Comparison of ENCODE assay signal across 9 cellular contexts in genomic region chr1:226680653-226681052, GRCh38. TPM values are rescaled to one million over a fixed set of nuclear protein-coding genes. Genes with fewer than 3 reads are reported as not detected.
A peak's percentile ranks its signal among the peaks of the same experiment; 100 is the strongest.
DNase-seq lines count a peak whose midpoint lies in the region; ATAC-seq, FAIRE-seq and TF ChIP-seq lines count a peak whose summit lies in the region.
"Had no signal": no experiment of that assay in that cellular context is flagged by ENCODE, and none has a peak within 500 bp of the region (broad histone marks: within the 10 kb centered on the region; RNA-seq: fewer than 3 reads in every experiment).

No MANE protein-coding gene starts in this region.

- peaks cover 40% of the 10 kb centered on the region for H3K27me3 ChIP-seq in GM23338 (ENCODE audit: insufficient read depth)
- peaks cover 43% of the 10 kb centered on the region for H3K27me3 ChIP-seq in iPS-18a (ENCODE audit: control insufficient read depth, insufficient read depth, low read length)
- H3K27me3 ChIP-seq in small intestine (ENCODE audit: control insufficient read depth in 2 of 2, insufficient read depth in 2 of 2, low read length in 2 of 2), result no peaks in the 10 kb centered on the region

- H3K9me3 ChIP-seq in iPS-18a (ENCODE audit: control insufficient read depth, low read depth, low read length) (no peaks in the 10 kb centered on the region), small intestine (ENCODE audit: control insufficient read depth, low read depth) (no peaks in the 10 kb centered on the region)

- no peaks in the 10 kb centered on the region for H3K9me3 Mint-ChIP-seq in GM23338
- H3K9me3 Mint-ChIP-seq in activated CD4-positive, alpha-beta memory T cell treated with anti-CD3 and anti-CD28 coated beads for 36 hours, result no peaks in the 10 kb centered on the region

- H2AFZ ChIP-seq in GM23338, result no peak overlapping the region

- H3K27me3 Mint-ChIP-seq in GM23338 (ENCODE audit: insufficient read depth, low read depth, poor library complexity), result peaks cover 28% of the 10 kb centered on the region
- H3K27me3 Mint-ChIP-seq in activated CD4-positive, alpha-beta memory T cell treated with anti-CD3 and anti-CD28 coated beads for 36 hours, result no peaks in the 10 kb centered on the region

- 66 to 88% (median 77%) methylated on average over 5 of the region's 5 CpGs for WGBS in small intestine, 3 donors

- peaks cover 53% of the 10 kb centered on the region for H3K4me1 Mint-ChIP-seq in GM23338
- H3K4me1 Mint-ChIP-seq in activated CD4-positive, alpha-beta memory T cell treated with anti-CD3 and anti-CD28 coated beads for 36 hours (ENCODE audit: low read depth), result peaks cover 98% of the 10 kb centered on the region

- no peak for DNase-seq in GM23338 (ENCODE audit: low spot score)
- DNase-seq in activated CD4-positive, alpha-beta memory T cell treated with anti-CD3 and anti-CD28 coated beads for 36 hours, result no peak
- DNase-seq in small intestine, result no peak
- no peak for DNase-seq in NCI-H69 (lab: John Stamatoyannopoulos, UW)
- no peak for DNase-seq in germinal center (ENCODE audit: low spot score)
- no peak for DNase-seq in NCI-H1694 (lab: John Stamatoyannopoulos, UW)
- DNase-seq: NCI-H1436 treated with DMSO at 0.1 percent for 48 hours had no signal

- no peak for TF ChIP-seq CTCF in GM23338 (conservative IDR thresholded peaks at IDR 0.05; ENCODE audit: low read depth in 2 of 2)

- CTCF ChIA-PET in activated CD4-positive, alpha-beta memory T cell treated with anti-CD3 and anti-CD28 coated beads for 36 hours (lab: Charles Lee), result interaction anchor here (1.5 to 3.5 kb wide), 3 partner anchors 11 to 48 kb away, joined by 3 to 15 read pairs (median 4); no protein-coding TSS in a partner anchor

- peaks cover 15% of the 10 kb centered on the region for H3K4me1 ChIP-seq in GM23338 (ENCODE audit: insufficient read depth)
- peaks cover 21% of the 10 kb centered on the region for H3K4me1 ChIP-seq in iPS-18a (ENCODE audit: control insufficient read depth, low read depth, low read length)
- peaks cover 0 to 10% of the 10 kb centered on the region in 2 donors for H3K4me1 ChIP-seq in small intestine (ENCODE audit: control insufficient read depth in 2 of 2, insufficient read depth in 1 of 2, low read depth in 1 of 2, low read length in 1 of 2)

- no peaks in the 10 kb centered on the region for H3F3A ChIP-seq in GM23338 (replicated peaks; ENCODE audit: low read depth)

- H3K4me3 Mint-ChIP-seq in GM23338, result peak overlapping the region; percentile 69
- H3K4me3 Mint-ChIP-seq in activated CD4-positive, alpha-beta memory T cell treated with anti-CD3 and anti-CD28 coated beads for 36 hours, result no peak overlapping the region

- no peak overlapping the region for H3K9ac ChIP-seq in iPS-18a (ENCODE audit: low read length)

- H3K27ac ChIP-seq in GM23338 (ENCODE audit: low read depth) (no peak overlapping the region), iPS-18a (ENCODE audit: low read length) (no peak overlapping the region), small intestine (ENCODE audit: low read depth in 1 of 2, low read length in 1 of 2) (peak overlapping the region; percentile 47 to 92)

- H4K20me1 ChIP-seq in GM23338 (replicated peaks; ENCODE audit: insufficient read depth), result no peaks in the 10 kb centered on the region; the same call in 1 of the 2 replicates

- H3K9me2 ChIP-seq in GM23338 (ENCODE audit: insufficient read depth), result no peaks in the 10 kb centered on the region

- H3K4me3 ChIP-seq in GM23338, result peak overlapping the region; percentile 40
- peak overlapping the region; percentile 50 for H3K4me3 ChIP-seq in iPS-18a (ENCODE audit: low read length)
- H3K4me3 ChIP-seq in small intestine (ENCODE audit: low read depth in 1 of 2, low read length in 2 of 2), result no peak overlapping the region

- POLR2A ChIA-PET in activated CD4-positive, alpha-beta memory T cell treated with anti-CD3 and anti-CD28 coated beads for 36 hours (lab: Charles Lee), result interaction anchor here (1.0 to 2.3 kb wide), 3 partner anchors 17 to 56 kb away, joined by 3 to 10 read pairs (median 5); no protein-coding TSS in a partner anchor

- peak overlapping the region; percentile 74 for H3K4me2 ChIP-seq in GM23338

- FAIRE-seq in small intestine (lab: Jason Lieb, UNC), result no peak

- H3K36me3 Mint-ChIP-seq in GM23338 (ENCODE audit: low read depth), result no peaks in the 10 kb centered on the region
- H3K36me3 Mint-ChIP-seq in activated CD4-positive, alpha-beta memory T cell treated with anti-CD3 and anti-CD28 coated beads for 36 hours, result peaks cover 13% of the 10 kb centered on the region

- intact Hi-C loops in activated CD4-positive, alpha-beta memory T cell treated with anti-CD3 and anti-CD28 coated beads for 36 hours (cut with micrococcal nuclease), result no loop called here

- H3K36me3 ChIP-seq in GM23338 (ENCODE audit: insufficient read depth) (no peaks in the 10 kb centered on the region), iPS-18a (ENCODE audit: control insufficient read depth, low read depth, low read length) (no peaks in the 10 kb centered on the region), small intestine (ENCODE audit: control insufficient read depth in 2 of 2, insufficient read depth in 2 of 2, low read length in 2 of 2) (no peaks in the 10 kb centered on the region)

- no peaks in the 10 kb centered on the region for H3K79me2 ChIP-seq in GM23338 (replicated peaks; ENCODE audit: insufficient read depth)

- no peak overlapping the region for H3K27ac Mint-ChIP-seq in GM23338
- peak overlapping the region; percentile 93 for H3K27ac Mint-ChIP-seq in activated CD4-positive, alpha-beta memory T cell treated with anti-CD3 and anti-CD28 coated beads for 36 hours

- ATAC-seq in GM23338 (peak; percentile 2; the same call in 2 of the 3 replicates), GM18868 (IDR thresholded peaks at IDR 0.05; ENCODE audit: unreplicated experiment) (no peak)

TF ChIP-seq in GM23338, 12 proteins besides CTCF, POLR2A, EP300 and RAD21:
- TF ChIP-seq JUNB (IDR thresholded peaks at IDR 0.05; ENCODE audit: unreplicated experiment), result no peak
- TF ChIP-seq, protein P1, sequence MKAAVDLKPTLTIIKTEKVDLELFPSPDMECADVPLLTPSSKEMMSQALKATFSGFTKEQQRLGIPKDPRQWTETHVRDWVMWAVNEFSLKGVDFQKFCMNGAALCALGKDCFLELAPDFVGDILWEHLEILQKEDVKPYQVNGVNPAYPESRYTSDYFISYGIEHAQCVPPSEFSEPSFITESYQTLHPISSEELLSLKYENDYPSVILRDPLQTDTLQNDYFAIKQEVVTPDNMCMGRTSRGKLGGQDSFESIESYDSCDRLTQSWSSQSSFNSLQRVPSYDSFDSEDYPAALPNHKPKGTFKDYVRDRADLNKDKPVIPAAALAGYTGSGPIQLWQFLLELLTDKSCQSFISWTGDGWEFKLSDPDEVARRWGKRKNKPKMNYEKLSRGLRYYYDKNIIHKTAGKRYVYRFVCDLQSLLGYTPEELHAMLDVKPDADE (IDR thresholded peaks at IDR 0.05), result no peak
- TF ChIP-seq ZNF331 (CRISPR knock-in tag; IDR thresholded peaks at IDR 0.05; ENCODE audit: low read depth), result no peak
- TF ChIP-seq CREB1 (CRISPR knock-in tag; IDR thresholded peaks at IDR 0.05; ENCODE audit: low read depth), result no peak
- TF ChIP-seq NANOG (IDR thresholded peaks at IDR 0.05; ENCODE audit: borderline replicate concordance), result no peak
- TF ChIP-seq EZH2 (IDR thresholded peaks at IDR 0.05; ENCODE audit: low read depth, unreplicated experiment), result no peak
- no peak for TF ChIP-seq POLR2AphosphoS5 (IDR thresholded peaks at IDR 0.05; ENCODE audit: low read depth)
- no peak for TF ChIP-seq STAT1 (IDR thresholded peaks at IDR 0.05; ENCODE audit: unreplicated experiment)

RNA-seq across cellular contexts. Expression of gene ITPKB, which starts 58.4 kb away (rescaled TPM):
- 4.7 and 5.2 TPM in 2 replicates for total RNA-seq in GM23338 (2014; rRNA removed; shearing (Covaris generic))
- polyA plus RNA-seq in GM23338 (2016; fragmentation: Nextera tagmentation; extraction: Ambion mirVana), result 0.31 and 0.37 TPM in 2 replicates
- total RNA-seq in activated CD4-positive, alpha-beta memory T cell treated with anti-CD3 and anti-CD28 coated beads for 36 hours, result 10 to 100 TPM; 37.5 to 38.5 TPM
- 1 to 10 TPM; 1.8 to 9.6 (median 3.0) TPM for polyA plus RNA-seq in small intestine

Comparison
In these comparisons a context has a peak if more than half of its experiments do, and no peak if none do; other contexts are left out.
1. H3K27ac ChIP-seq: peak in small intestine (2 of 2); none in GM23338 (single experiment) and iPS-18a (single experiment).
2. H3K4me3 ChIP-seq: peak in GM23338 (single experiment) and iPS-18a (single experiment); none in small intestine (0 of 2).